Comparison of ENCODE assay signal across 1 cellular context in genomic region chr16:12609937-12610699, GRCh38.
TF ChIP-seq lines count a peak whose summit lies in the region.

No MANE protein-coding gene starts in this region.

TF ChIP-seq in HepG2, 621 proteins besides CTCF, POLR2A, EP300 and RAD21 (continued from another document and continues in another):
- TF ChIP-seq HMGXB3 (CRISPR knock-in tag; IDR thresholded peaks at IDR 0.05; ENCODE audit: borderline replicate concordance) (no peak), ARNT2 (CRISPR knock-in tag; IDR thresholded peaks at IDR 0.05; ENCODE audit: low read depth) (no peak), TFE3 (CRISPR knock-in tag; IDR thresholded peaks at IDR 0.05) (no peak), ZNF296 (CRISPR knock-in tag; conservative IDR thresholded peaks at IDR 0.05) (no peak), GPBP1L1 (CRISPR knock-in tag; IDR thresholded peaks at IDR 0.05) (no peak), ZNF850 (CRISPR knock-in tag; conservative IDR thresholded peaks at IDR 0.05) (no peak), DMAP1 (CRISPR knock-in tag; IDR thresholded peaks at IDR 0.05) (no peak), GTF2F1 (IDR thresholded peaks at IDR 0.05; ENCODE audit: low read length) (no peak), CERS6 (CRISPR knock-in tag; IDR thresholded peaks at IDR 0.05) (no peak), CEBPZ (IDR thresholded peaks at IDR 0.05; ENCODE audit: low read length) (no peak), SETDB1 (CRISPR knock-in tag; IDR thresholded peaks at IDR 0.05; ENCODE audit: borderline replicate concordance) (no peak), NFE2L2 (IDR thresholded peaks at IDR 0.05; ENCODE audit: low read length) (no peak), HDAC1 (CRISPR knock-in tag; IDR thresholded peaks at IDR 0.05) (0 out of 2 replicates have a peak, but pooled peaks have one; percentile 24), TARDBP (CRISPR knock-in tag; IDR thresholded peaks at IDR 0.05) (peak; percentile 21; the same call in 1 of the 2 replicates), NFIC (IDR thresholded peaks at IDR 0.05; ENCODE audit: low read length) (no peak), REL (CRISPR knock-in tag; conservative IDR thresholded peaks at IDR 0.05) (no peak), UBTF (CRISPR knock-in tag; IDR thresholded peaks at IDR 0.05) (0 out of 2 replicates have a peak, but pooled peaks have one; percentile 22), ZFP36 (IDR thresholded peaks at IDR 0.05; ENCODE audit: borderline replicate concordance, low read depth, low read length, partially characterized antibody) (no peak), ZNF839 (CRISPR knock-in tag; IDR thresholded peaks at IDR 0.05; ENCODE audit: borderline replicate concordance) (no peak), ZNF484 (CRISPR knock-in tag; IDR thresholded peaks at IDR 0.05; ENCODE audit: borderline replicate concordance, low read depth) (no peak), ZNF567 (CRISPR knock-in tag; IDR thresholded peaks at IDR 0.05; ENCODE audit: borderline replicate concordance) (no peak), EZH2 (conservative IDR thresholded peaks at IDR 0.05; ENCODE audit: low read depth, low read length) (no peak), HINFP (CRISPR knock-in tag; IDR thresholded peaks at IDR 0.05; ENCODE audit: low read depth) (no peak), RBM22 (optimal IDR thresholded peaks at IDR 0.05; ENCODE audit: low read length) (no peak), ZNF501 (CRISPR knock-in tag; IDR thresholded peaks at IDR 0.05) (peak; percentile 23; the same call in 1 of the 2 replicates), HMG20B (CRISPR knock-in tag; conservative IDR thresholded peaks at IDR 0.05) (no peak; the same call in 1 of the 2 replicates), DR1 (CRISPR knock-in tag; IDR thresholded peaks at IDR 0.05) (no peak), ISL2 (CRISPR knock-in tag; IDR thresholded peaks at IDR 0.05) (no peak), CBX2 (IDR thresholded peaks at IDR 0.05; ENCODE audit: low read depth, low read length) (no peak), CBX2 (CRISPR knock-in tag; IDR thresholded peaks at IDR 0.05; ENCODE audit: low read depth) (no peak), ZNF407 (CRISPR knock-in tag; IDR thresholded peaks at IDR 0.05; ENCODE audit: not compliant biosample characterization) (no peak), CCDC6 (CRISPR knock-in tag; IDR thresholded peaks at IDR 0.05) (no peak), ZNF460 (CRISPR knock-in tag; IDR thresholded peaks at IDR 0.05; ENCODE audit: borderline replicate concordance) (no peak)
